ENCODE assay signal across 1 cellular context in the genomic region with DNA sequence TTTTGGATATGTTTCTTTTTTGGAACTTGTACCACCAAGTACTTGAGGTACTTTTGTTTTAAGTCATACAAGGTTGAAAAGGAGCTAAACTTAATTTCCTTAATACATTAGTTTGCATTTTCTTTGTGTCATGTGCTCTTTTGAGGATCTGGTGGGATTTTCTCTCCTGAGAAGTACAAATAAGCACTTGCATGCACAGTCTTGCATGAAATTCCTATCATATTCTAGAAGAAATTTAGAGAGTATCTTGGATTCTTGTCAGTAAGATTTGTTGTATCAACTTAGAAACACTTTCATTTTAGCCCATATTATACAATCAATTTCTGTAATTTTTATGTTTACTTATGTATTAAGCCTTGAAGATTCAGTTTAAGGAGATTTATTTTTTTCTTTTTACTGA.
TF ChIP-seq lines count a peak whose summit lies in the region.

No MANE protein-coding gene starts in this region.

TF ChIP-seq in SK-N-SH treated with all-trans-retinoic acid at 6 μM for 48 hours, 23 proteins besides CTCF, POLR2A, EP300 and RAD21 (continued from another document):
- TF ChIP-seq, protein P1, sequence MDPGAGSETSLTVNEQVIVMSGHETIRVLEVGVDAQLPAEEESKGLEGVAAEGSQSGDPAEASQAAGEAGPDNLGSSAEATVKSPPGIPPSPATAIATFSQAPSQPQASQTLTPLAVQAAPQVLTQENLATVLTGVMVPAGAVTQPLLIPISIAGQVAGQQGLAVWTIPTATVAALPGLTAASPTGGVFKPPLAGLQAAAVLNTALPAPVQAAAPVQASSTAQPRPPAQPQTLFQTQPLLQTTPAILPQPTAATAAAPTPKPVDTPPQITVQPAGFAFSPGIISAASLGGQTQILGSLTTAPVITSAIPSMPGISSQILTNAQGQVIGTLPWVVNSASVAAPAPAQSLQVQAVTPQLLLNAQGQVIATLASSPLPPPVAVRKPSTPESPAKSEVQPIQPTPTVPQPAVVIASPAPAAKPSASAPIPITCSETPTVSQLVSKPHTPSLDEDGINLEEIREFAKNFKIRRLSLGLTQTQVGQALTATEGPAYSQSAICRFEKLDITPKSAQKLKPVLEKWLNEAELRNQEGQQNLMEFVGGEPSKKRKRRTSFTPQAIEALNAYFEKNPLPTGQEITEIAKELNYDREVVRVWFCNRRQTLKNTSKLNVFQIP (CRISPR knock-in tag; IDR thresholded peaks at IDR 0.05; ENCODE audit: borderline replicate concordance, low read depth): no peak
- no peak for TF ChIP-seq PPARA (CRISPR knock-in tag; IDR thresholded peaks at IDR 0.05; ENCODE audit: borderline replicate concordance)
